24 cellular contexts compared by ENCODE assay signal in genomic region chr3:30350901-30351300, GRCh38.
"Had no signal": no experiment of that assay in that cellular context is flagged by ENCODE, and none has a peak within 500 bp of the region (broad histone marks: within the 10 kb centered on the region; RNA-seq: fewer than 3 reads in every experiment).

No MANE protein-coding gene starts in this region.

- H3K27me3 ChIP-seq: adrenal gland, SJSA1 had no signal

- H3K27ac ChIP-seq: SJSA1 had no signal

- H3K27ac Mint-ChIP-seq: activated B cell treated with CpG ODN at 0.5 μM for 24 hours; activated naive CD4-positive, alpha-beta T cell treated with anti-CD3 and anti-CD28 coated beads for 36 hours; activated naive CD8-positive, alpha-beta T cell treated with anti-CD3 and anti-CD28 coated beads, Interleukin-2, amount 10 ng/mL, durations not matched to agents 7 days and 5 days; activated T-helper 17 cell treated with anti-CD3 and anti-CD28 coated beads, Interleukin-2, amount 50 U/mL, for 72 hours; IgD-negative memory B cell; T-helper 17 cell had no signal

- H3K36me3 ChIP-seq: adrenal gland, SJSA1 had no signal

- H3K9me3 ChIP-seq: adrenal gland, SJSA1 had no signal

- H3K9me3 Mint-ChIP-seq: activated B cell treated with CpG ODN at 0.5 μM for 24 hours; activated CD4-positive, alpha-beta T cell treated with anti-CD3 and anti-CD28 coated beads, Interleukin-2, amount 10 ng/mL, durations not matched to agents 24 days and 14 days; activated naive CD4-positive, alpha-beta T cell treated with anti-CD3 and anti-CD28 coated beads for 36 hours; activated T-helper 17 cell treated with anti-CD3 and anti-CD28 coated beads, Interleukin-2, amount 50 U/mL, for 72 hours; IgD-negative memory B cell had no signal

- DNase-seq: activated B cell treated with CpG ODN at 0.5 μM for 24 hours; activated CD4-positive, alpha-beta T cell treated with anti-CD3 and anti-CD28 coated beads for 1 hour; activated CD4-positive, alpha-beta T cell treated with anti-CD3 and anti-CD28 coated beads, Interleukin-2, amount 10 ng/mL, durations not matched to agents 24 days and 14 days; activated CD4-positive, alpha-beta T cell treated with anti-CD3 and anti-CD28 coated beads, Interleukin-2, amount 50 U/mL, for 48 hours; activated gamma-delta T cell; activated naive CD4-positive, alpha-beta T cell treated with anti-CD3 and anti-CD28 coated beads for 36 hours; activated naive CD8-positive, alpha-beta T cell treated with anti-CD3 and anti-CD28 coated beads, Interleukin-2, amount 10 ng/mL, durations not matched to agents 7 days and 5 days; activated T-cell treated with anti-CD3 and anti-CD28 coated beads for 4 hours; activated T-cell treated with anti-CD3 and anti-CD28 coated beads, Interleukin-2, amount 50 U/mL, for 48 hours; adrenal gland; anterior cingulate cortex; KG1; NCI-H1048; NCI-H146; NCI-H187 treated with DMSO at 0.1 percent for 48 hours; NCI-H2081 treated with DMSO at 0.1 percent for 48 hours; NCI-H510A treated with DMSO at 0.1 percent for 48 hours; NCI-H82; Right ventricle myocardium superior; T-helper 17 cell; T-helper 9 cell had no signal

- H3K4me3 Mint-ChIP-seq: activated B cell treated with CpG ODN at 0.5 μM for 24 hours; activated CD4-positive, alpha-beta T cell treated with anti-CD3 and anti-CD28 coated beads, Interleukin-2, amount 10 ng/mL, durations not matched to agents 24 days and 14 days; activated naive CD4-positive, alpha-beta T cell treated with anti-CD3 and anti-CD28 coated beads for 36 hours; activated naive CD8-positive, alpha-beta T cell treated with anti-CD3 and anti-CD28 coated beads, Interleukin-2, amount 10 ng/mL, durations not matched to agents 7 days and 5 days; activated T-helper 17 cell treated with anti-CD3 and anti-CD28 coated beads, Interleukin-2, amount 50 U/mL, for 72 hours; IgD-negative memory B cell; T-helper 17 cell had no signal

- H3K4me3 ChIP-seq: adrenal gland, SJSA1 had no signal

- ATAC-seq: activated T-helper 17 cell treated with anti-CD3 and anti-CD28 coated beads, Interleukin-2, amount 50 U/mL, for 72 hours; T-helper 17 cell had no signal
